20 cellular contexts compared by ENCODE assay signal in the genomic region with DNA sequence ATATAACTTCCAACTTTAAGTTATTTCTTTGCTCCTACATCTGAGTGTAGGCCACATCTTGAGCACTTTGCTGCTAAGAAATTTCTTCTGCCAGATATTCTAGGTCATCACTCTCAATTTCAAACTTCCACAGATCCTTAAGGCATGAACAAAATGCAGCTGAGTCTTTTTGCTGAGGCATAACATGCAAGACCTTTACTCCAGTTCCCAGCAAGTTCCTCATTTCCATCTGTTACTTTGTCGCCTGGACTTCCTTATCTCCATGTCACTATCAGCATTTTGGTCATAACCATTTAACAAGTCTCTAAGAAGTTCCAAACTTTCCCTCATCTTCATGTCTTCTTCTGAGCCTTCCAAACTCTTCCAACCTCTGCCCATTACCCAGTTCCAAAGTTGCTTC.
"Had no signal": no experiment of that assay in that cellular context is flagged by ENCODE, and none has a peak within 500 bp of the region (broad histone marks: within the 10 kb centered on the region; RNA-seq: fewer than 3 reads in every experiment).

No MANE protein-coding gene starts in this region.

- DNase-seq: activated CD4-positive, alpha-beta T cell treated with anti-CD3 and anti-CD28 coated beads for 4 hours; activated CD8-positive, alpha-beta memory T cell treated with anti-CD3 and anti-CD28 coated beads, Interleukin-2, amount 50 U/mL, for 48 hours; activated CD8-positive, alpha-beta T cell treated with anti-CD3 and anti-CD28 coated beads, Interleukin-2, amount 10 ng/mL, durations not matched to agents 7 days and 5 days; activated naive CD4-positive, alpha-beta T cell treated with anti-CD3 and anti-CD28 coated beads for 36 hours; caudate nucleus; colonic mucosa; effector CD8-positive, alpha-beta T cell; kidney; left ventricle myocardium superior; mesenchymal stem cell; nephron progenitor cell; psoas muscle; stimulated activated CD4-positive, alpha-beta T cell treated with anti-CD3 and anti-CD28 coated beads, Interleukin-12 subunit alpha, Interleukin-12 subunit beta, amount 100 ng/mL, for 4 hours; stimulated activated naive CD8-positive, alpha-beta T cell treated with anti-CD3 and anti-CD28 coated beads, Interleukin-15, Interleukin-2, amounts not matched to agents 100 U/mL and 50 U/mL, for 24 hours; WERI-Rb-1 had no signal

- FAIRE-seq: kidney had no signal

- H3K27me3 ChIP-seq: colonic mucosa, gastroesophageal sphincter, suprapubic skin had no signal

- H3K27ac ChIP-seq: epithelial cell of prostate, gastroesophageal sphincter, psoas muscle, suprapubic skin, WERI-Rb-1 had no signal

- H3K4me1 ChIP-seq: colonic mucosa, gastroesophageal sphincter, psoas muscle, suprapubic skin had no signal

- H3K36me3 ChIP-seq: colonic mucosa, gastroesophageal sphincter, suprapubic skin, WERI-Rb-1 had no signal

- H3K9me3 ChIP-seq: colonic mucosa, gastroesophageal sphincter, psoas muscle, suprapubic skin had no signal

- ATAC-seq: activated CD8-positive, alpha-beta T cell treated with anti-CD3 and anti-CD28 coated beads, Interleukin-2, amount 10 ng/mL, durations not matched to agents 7 days and 5 days; activated T-helper 17 cell treated with anti-CD3 and anti-CD28 coated beads, Interleukin-2, amount 50 U/mL, for 72 hours; gastroesophageal sphincter; left ventricle myocardium superior; psoas muscle; sciatic nerve; stimulated activated naive CD8-positive, alpha-beta T cell treated with anti-CD3 and anti-CD28 coated beads, Interleukin-15, Interleukin-2, amounts not matched to agents 100 U/mL and 50 U/mL, for 24 hours had no signal

- H3K4me3 ChIP-seq: colonic mucosa, gastroesophageal sphincter, psoas muscle, suprapubic skin had no signal
